Comparison of ENCODE assay signal across 18 cellular contexts in genomic region chr13:25846227-25846984, GRCh38.
DNase-seq lines count a peak whose midpoint lies in the region; ATAC-seq and TF ChIP-seq lines count a peak whose summit lies in the region.
"Had no signal": no experiment of that assay in that cellular context is flagged by ENCODE, and none has a peak within 500 bp of the region (broad histone marks: within the 10 kb centered on the region; RNA-seq: fewer than 3 reads in every experiment).

No MANE protein-coding gene starts in this region.

- no peak for ATAC-seq in CD4-positive, CD25-positive, alpha-beta regulatory T cell (ENCODE audit: low read depth in 2 of 2)
- peak; percentile 15; the same call in 2 of the 3 replicates for ATAC-seq in DND-41 (ENCODE audit: insufficient read depth, low read depth)
- ATAC-seq: left lobe of liver; stimulated activated memory B cell treated with anti-CD40 and anti-IgM and Interleukin-4, amounts not matched to agents 10 μg/mL and 1 μg/mL and 100 μg/mL, for 72 hours had no signal

- peak overlapping the region; percentile 60 for H3K27ac ChIP-seq in CD4-positive, CD25-positive, alpha-beta regulatory T cell (ENCODE audit: insufficient read depth, low read length, poor library complexity, severe bottlenecking)
- H3K27ac ChIP-seq in DND-41 (ENCODE audit: low read length) = peak overlapping the region; percentile 96
- H3K27ac ChIP-seq in OCI-LY3 (ENCODE audit: low read length) = no peak overlapping the region
- H3K27ac ChIP-seq: hepatocyte, vagina had no signal

- no peaks in the 10 kb centered on the region for H3K36me3 ChIP-seq in CD4-positive, CD25-positive, alpha-beta regulatory T cell (ENCODE audit: control insufficient read depth, insufficient read depth, low read length)
- H3K36me3 ChIP-seq in DND-41 (ENCODE audit: insufficient read depth, low read length) (no peaks in the 10 kb centered on the region), OCI-LY3 (replicated peaks; ENCODE audit: low read depth, low read length) (no peaks in the 10 kb centered on the region)
- H3K36me3 ChIP-seq: vagina had no signal

- H3K4me3 ChIP-seq in CD4-positive, CD25-positive, alpha-beta regulatory T cell (ENCODE audit: low read depth, low read length) = peak overlapping the region; percentile 75
- H3K4me3 ChIP-seq in DND-41 (ENCODE audit: low read depth in 1 of 2, low read length in 2 of 2) (peak overlapping the region in 1 of 2 experiments; percentile 37; a peak in 2 of 4 replicates), OCI-LY3 (ENCODE audit: low read length) (no peak overlapping the region)
- H3K4me3 ChIP-seq: hepatocyte, vagina had no signal

- H3K9ac ChIP-seq in DND-41 (ENCODE audit: low read depth, low read length) = peak overlapping the region; percentile 59
- H3K9ac ChIP-seq in OCI-LY3 (ENCODE audit: low read length) = no peak overlapping the region

- H3K4me3 Mint-ChIP-seq in CD4-positive, CD25-positive, alpha-beta regulatory T cell = peak overlapping the region; percentile 59 to 84 (median 75)
- H3K4me3 Mint-ChIP-seq: stimulated activated memory B cell treated with anti-CD40 and anti-IgM and Interleukin-4, amounts not matched to agents 10 μg/mL and 1 μg/mL and 100 μg/mL, for 72 hours had no signal

- H3K9me3 Mint-ChIP-seq in CD4-positive, CD25-positive, alpha-beta regulatory T cell = peaks cover 0 to 2% (median 0%) of the 10 kb centered on the region in 7 donors

- peak overlapping the region; percentile 81 to 88 (median 83) for H3K27ac Mint-ChIP-seq in CD4-positive, CD25-positive, alpha-beta regulatory T cell
- H3K27ac Mint-ChIP-seq: stimulated activated memory B cell treated with anti-CD40 and anti-IgM and Interleukin-4, amounts not matched to agents 10 μg/mL and 1 μg/mL and 100 μg/mL, for 72 hours had no signal

- H3K27me3 ChIP-seq in CD4-positive, CD25-positive, alpha-beta regulatory T cell (ENCODE audit: control insufficient read depth, insufficient read depth, low read length) = peaks cover 4% of the 10 kb centered on the region
- H3K27me3 ChIP-seq in DND-41 (ENCODE audit: insufficient read depth, low read length, poor library complexity) = no peaks in the 10 kb centered on the region
- H3K27me3 ChIP-seq in OCI-LY3 (ENCODE audit: low read depth, low read length) = peaks cover 13% of the 10 kb centered on the region; the same call in 1 of the 2 replicates
- H3K27me3 ChIP-seq: hepatocyte, vagina had no signal

- peak overlapping the region; percentile 77 for H2AFZ ChIP-seq in DND-41 (ENCODE audit: low read depth, low read length)
- H2AFZ ChIP-seq in OCI-LY3 (ENCODE audit: low read depth, low read length) = no peak overlapping the region
- H2AFZ ChIP-seq: hepatocyte had no signal

- H3K79me2 ChIP-seq in DND-41 (ENCODE audit: insufficient read depth, low read length) = no peaks in the 10 kb centered on the region
- H3K79me2 ChIP-seq in OCI-LY3 (ENCODE audit: low read length) = no peaks in the 10 kb centered on the region
- H3K79me2 ChIP-seq: hepatocyte had no signal

- TF ChIP-seq CTCF in DND-41 (IDR thresholded peaks at IDR 0.05; ENCODE audit: borderline replicate concordance, extremely low read depth, low read length, poor library complexity, severe bottlenecking) (no peak), OCI-LY3 (IDR thresholded peaks at IDR 0.05; ENCODE audit: low read depth, low read length) (no peak)

- no peak for DNase-seq in CD4-positive, CD25-positive, alpha-beta regulatory T cell
- DNase-seq in DND-41 (no peak), kidney glomerular epithelial cell (lab: John Stamatoyannopoulos, UW) (peak; percentile 42), NCI-H526 (lab: John Stamatoyannopoulos, UW) (no peak), GM19240 (ENCODE audit: insufficient read length, low spot score) (no peak), mesenteric fat pad (ENCODE audit: low spot score) (no peak)
- DNase-seq: C1 segment of cervical spinal cord, erythroblast, GDM1, GOT3, KBM-7, NCI-H1930, SHP77 had no signal

- peak overlapping the region; percentile 61 for H3K4me2 ChIP-seq in DND-41 (ENCODE audit: insufficient read depth, low read length)
- H3K4me2 ChIP-seq in OCI-LY3 (ENCODE audit: low read length) = peak overlapping the region; percentile 35
- H3K4me2 ChIP-seq: hepatocyte had no signal

- H4K20me1 ChIP-seq in DND-41 (ENCODE audit: insufficient read depth, low read length) (no peaks in the 10 kb centered on the region), OCI-LY3 (ENCODE audit: insufficient read depth, low read length) (no peaks in the 10 kb centered on the region)

- H3K4me1 Mint-ChIP-seq in CD4-positive, CD25-positive, alpha-beta regulatory T cell = peaks cover 15 to 41% (median 25%) of the 10 kb centered on the region in 4 donors

- H3K36me3 Mint-ChIP-seq in CD4-positive, CD25-positive, alpha-beta regulatory T cell = peaks cover 3% of the 10 kb centered on the region
- H3K36me3 Mint-ChIP-seq: stimulated activated memory B cell treated with anti-CD40 and anti-IgM and Interleukin-4, amounts not matched to agents 10 μg/mL and 1 μg/mL and 100 μg/mL, for 72 hours had no signal

- H3K9me3 ChIP-seq in CD4-positive, CD25-positive, alpha-beta regulatory T cell (ENCODE audit: control insufficient read depth in 2 of 2, low read length in 2 of 2) = no peaks in the 10 kb centered on the region
- no peaks in the 10 kb centered on the region for H3K9me3 ChIP-seq in DND-41 (ENCODE audit: insufficient read depth, low read length, severe bottlenecking)
- H3K9me3 ChIP-seq in OCI-LY3 (ENCODE audit: insufficient read depth, low read length) = no peaks in the 10 kb centered on the region
- H3K9me3 ChIP-seq: vagina had no signal

- peaks cover 14% of the 10 kb centered on the region for H3K27me3 Mint-ChIP-seq in CD4-positive, CD25-positive, alpha-beta regulatory T cell

- peaks cover 23% of the 10 kb centered on the region for H3K4me1 ChIP-seq in CD4-positive, CD25-positive, alpha-beta regulatory T cell (ENCODE audit: control insufficient read depth, insufficient read depth, low read length, poor library complexity, severe bottlenecking)
- H3K4me1 ChIP-seq in DND-41 (ENCODE audit: insufficient read depth, low read length) = peaks cover 65% of the 10 kb centered on the region
- H3K4me1 ChIP-seq in OCI-LY3 (ENCODE audit: low read length) = peaks cover 68% of the 10 kb centered on the region
- H3K4me1 ChIP-seq: vagina had no signal
